In genomic region chr1:3649342-3650247, GRCh38 we compare ENCODE assay signal across 8 cellular contexts. TPM values are rescaled to one million over a fixed set of nuclear protein-coding genes. Genes with fewer than 3 reads are reported as not detected.
A peak's percentile ranks its signal among the peaks of the same experiment; 100 is the strongest.
DNase-seq lines count a peak whose midpoint lies in the region; ATAC-seq, FAIRE-seq and TF ChIP-seq lines count a peak whose summit lies in the region.

WRAP73 (minus strand) TSS chr1:3650103; CDS start chr1:3649999, 104 bp downstream.

- peak; percentile 62; the same call in 1 of the 2 replicates for TF ChIP-seq POLR2A in GM12891 (IDR thresholded peaks at IDR 0.05; ENCODE audit: low read depth, low read length)

- DNase-seq in GM12891 (ENCODE audit: insufficient read length, low spot score): peak; percentile 97
- DNase-seq in NCI-H128 (lab: John Stamatoyannopoulos, UW; ENCODE audit: unreplicated experiment): peak; percentile 77
- peak; percentile 70 for DNase-seq in amniotic stem cell (lab: John Stamatoyannopoulos, UW)
- DNase-seq in right atrium auricular region (ENCODE audit: low spot score): peak; percentile 90
- peak; percentile 91 to 94 for DNase-seq in psoas muscle

- H3K4me1 Mint-ChIP-seq in T-helper 1 cell treated with Interleukin-12 subunit alpha and Interleukin-12 subunit beta and Interleukin-4 antibody, amounts not matched to agents 30 μg/mL and 1 μg/mL, for 36 hours (ENCODE audit: low read depth): peaks cover 17% of the 10 kb centered on the region

- peaks cover 22% of the 10 kb centered on the region for H3K36me3 ChIP-seq in right atrium auricular region
- peaks cover 0 to 32% of the 10 kb centered on the region in 2 donors for H3K36me3 ChIP-seq in psoas muscle (ENCODE audit: insufficient read depth in 1 of 2, low read depth in 1 of 2)
- H3K36me3 ChIP-seq in urinary bladder (ENCODE audit: insufficient read depth): no peaks in the 10 kb centered on the region

- H3K9me3 Mint-ChIP-seq in T-helper 1 cell treated with Interleukin-12 subunit alpha and Interleukin-12 subunit beta and Interleukin-4 antibody, amounts not matched to agents 30 μg/mL and 1 μg/mL, for 36 hours: no peaks in the 10 kb centered on the region

- no peaks in the 10 kb centered on the region for H3K9me3 ChIP-seq in right atrium auricular region
- no peaks in the 10 kb centered on the region for H3K9me3 ChIP-seq in psoas muscle

- TF ChIP-seq CTCF in right atrium auricular region (IDR thresholded peaks at IDR 0.05) (peak in 1 of 2 donors; percentile 26), psoas muscle (IDR thresholded peaks at IDR 0.05) (peak; percentile 9)

- peak within 1 kb of the TSS in 1 of 2 donors; percentile 0 for H3K27ac ChIP-seq in right atrium auricular region
- peak within 1 kb of the TSS; percentile 65 for H3K27ac ChIP-seq in psoas muscle
- H3K27ac ChIP-seq in urinary bladder (ENCODE audit: low read depth): no peak within 1 kb of the TSS

- peaks cover 0 to 41% of the 10 kb centered on the region in 2 donors for H3K4me1 ChIP-seq in right atrium auricular region
- H3K4me1 ChIP-seq in psoas muscle: peaks cover 8% of the 10 kb centered on the region
- no peaks in the 10 kb centered on the region for H3K4me1 ChIP-seq in urinary bladder (ENCODE audit: insufficient read depth)

- peaks cover 6% of the 10 kb centered on the region for H3K36me3 Mint-ChIP-seq in T-helper 1 cell treated with Interleukin-12 subunit alpha and Interleukin-12 subunit beta and Interleukin-4 antibody, amounts not matched to agents 30 μg/mL and 1 μg/mL, for 36 hours (ENCODE audit: low read depth)

- intact Hi-C loops in psoas muscle (cut with DNase I): loop anchor here in 1 of 2 donors (10.0 kb wide), 1 partner anchor 255 kb away; the partner anchor contains the start of gene C1orf174

- H3K27me3 ChIP-seq in right atrium auricular region (peaks cover 15 to 16% of the 10 kb centered on the region in 2 donors), psoas muscle (ENCODE audit: insufficient read depth in 3 of 3, low read length in 2 of 3) (peaks cover 0 to 44% (median 32%) of the 10 kb centered on the region in 3 donors)

- peak within 1 kb of the TSS; percentile 69 for H3K27ac Mint-ChIP-seq in T-helper 1 cell treated with Interleukin-12 subunit alpha and Interleukin-12 subunit beta and Interleukin-4 antibody, amounts not matched to agents 30 μg/mL and 1 μg/mL, for 36 hours

- H3K4me3 ChIP-seq in right atrium auricular region: peak within 1 kb of the TSS; percentile 67 to 71
- H3K4me3 ChIP-seq in psoas muscle: peak within 1 kb of the TSS; percentile 100
- peak within 1 kb of the TSS; percentile 81 for H3K4me3 ChIP-seq in urinary bladder (ENCODE audit: low read depth, low read length)

- H3K27me3 Mint-ChIP-seq in T-helper 1 cell treated with Interleukin-12 subunit alpha and Interleukin-12 subunit beta and Interleukin-4 antibody, amounts not matched to agents 30 μg/mL and 1 μg/mL, for 36 hours (ENCODE audit: low read depth): peaks cover 30% of the 10 kb centered on the region

- WGBS in psoas muscle, 3 donors: 3 to 4% (median 4%) methylated on average over 57 to 60 of the region's 60 CpGs
- 3% methylated on average over 60 of the region's 60 CpGs for WGBS in urinary bladder

- peak; percentile 96 for FAIRE-seq in GM12891 (lab: Jason Lieb, UNC)

- H3K4me3 Mint-ChIP-seq in T-helper 1 cell treated with Interleukin-12 subunit alpha and Interleukin-12 subunit beta and Interleukin-4 antibody, amounts not matched to agents 30 μg/mL and 1 μg/mL, for 36 hours: peak within 1 kb of the TSS; percentile 78

- ATAC-seq in HG02759 (IDR thresholded peaks at IDR 0.05; ENCODE audit: unreplicated experiment) (peak; percentile 85), psoas muscle (peak; percentile 94 to 99 (median 96))

TF ChIP-seq in GM12891, 5 proteins besides CTCF, POLR2A, EP300 and RAD21:
- TF ChIP-seq SPI1 (IDR thresholded peaks at IDR 0.05; ENCODE audit: low read depth, low read length): peak; percentile 61
- TF ChIP-seq POLR2AphosphoS5 (IDR thresholded peaks at IDR 0.05; ENCODE audit: low read depth, low read length): peak; percentile 42; the same call in 1 of the 2 replicates
- TF ChIP-seq TAF1 (IDR thresholded peaks at IDR 0.05; ENCODE audit: low read depth, low read length): peak; percentile 41
- no peak for TF ChIP-seq PAX5 (IDR thresholded peaks at IDR 0.05; ENCODE audit: insufficient read depth, low read length, severe bottlenecking)
- TF ChIP-seq POU2F2 (IDR thresholded peaks at IDR 0.05; ENCODE audit: low read depth, low read length): no peak; the same call in 1 of the 2 replicates
TF ChIP-seq in GM12891: peak in this region for 3.

RNA-seq across cellular contexts. Expression of gene WRAP73, which starts in this region (rescaled TPM):
- 23.5 TPM for polyA plus RNA-seq in GM12891 (2012; ENCODE audit: low read depth, missing spikeins)
- 10 to 100 TPM in 1 of 2 donors, 1 to 10 TPM in 1; 6.8 to 11.4 TPM for total RNA-seq in right atrium auricular region
- total RNA-seq in psoas muscle: 10 to 100 TPM; 10.8 to 12.6 (median 11.7) TPM
- 10 to 100 TPM; 14.9 to 21.8 (median 20.2) TPM for polyA plus RNA-seq in psoas muscle
- 8.1 TPM for total RNA-seq in urinary bladder
- polyA plus RNA-seq in urinary bladder: 21.2 TPM
